Comparison of ENCODE assay signal across 1 cellular context in the genomic region with DNA sequence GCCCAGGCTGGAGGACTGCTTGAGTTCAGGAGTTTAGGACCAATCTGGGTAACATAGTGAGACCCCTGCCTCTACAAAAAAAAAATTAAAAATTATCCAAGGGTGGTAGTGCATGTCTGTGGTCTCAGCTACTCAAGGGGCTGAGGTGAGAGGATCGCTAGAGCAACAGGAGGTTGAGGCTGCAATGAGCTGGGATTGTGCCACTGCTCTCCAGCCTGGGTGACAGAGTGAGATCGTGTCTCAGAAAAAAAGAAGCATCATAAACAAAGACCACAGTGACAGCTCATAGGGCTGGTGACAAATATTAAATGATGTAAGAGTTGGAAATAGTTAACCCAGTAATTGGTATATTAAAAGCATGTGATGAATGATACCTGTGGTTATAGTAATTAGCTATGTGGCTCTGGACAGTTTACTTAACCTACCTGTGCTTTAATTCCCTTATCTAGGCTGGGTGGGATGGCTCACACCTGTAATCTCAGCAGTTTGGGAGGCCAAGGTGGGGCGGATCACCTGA.
TF ChIP-seq lines count a peak whose summit lies in the region.

No MANE protein-coding gene starts in this region.

TF ChIP-seq in HCT116, 20 proteins besides CTCF, POLR2A, EP300 and RAD21 (continued from another document):
- TF ChIP-seq, protein P1, sequence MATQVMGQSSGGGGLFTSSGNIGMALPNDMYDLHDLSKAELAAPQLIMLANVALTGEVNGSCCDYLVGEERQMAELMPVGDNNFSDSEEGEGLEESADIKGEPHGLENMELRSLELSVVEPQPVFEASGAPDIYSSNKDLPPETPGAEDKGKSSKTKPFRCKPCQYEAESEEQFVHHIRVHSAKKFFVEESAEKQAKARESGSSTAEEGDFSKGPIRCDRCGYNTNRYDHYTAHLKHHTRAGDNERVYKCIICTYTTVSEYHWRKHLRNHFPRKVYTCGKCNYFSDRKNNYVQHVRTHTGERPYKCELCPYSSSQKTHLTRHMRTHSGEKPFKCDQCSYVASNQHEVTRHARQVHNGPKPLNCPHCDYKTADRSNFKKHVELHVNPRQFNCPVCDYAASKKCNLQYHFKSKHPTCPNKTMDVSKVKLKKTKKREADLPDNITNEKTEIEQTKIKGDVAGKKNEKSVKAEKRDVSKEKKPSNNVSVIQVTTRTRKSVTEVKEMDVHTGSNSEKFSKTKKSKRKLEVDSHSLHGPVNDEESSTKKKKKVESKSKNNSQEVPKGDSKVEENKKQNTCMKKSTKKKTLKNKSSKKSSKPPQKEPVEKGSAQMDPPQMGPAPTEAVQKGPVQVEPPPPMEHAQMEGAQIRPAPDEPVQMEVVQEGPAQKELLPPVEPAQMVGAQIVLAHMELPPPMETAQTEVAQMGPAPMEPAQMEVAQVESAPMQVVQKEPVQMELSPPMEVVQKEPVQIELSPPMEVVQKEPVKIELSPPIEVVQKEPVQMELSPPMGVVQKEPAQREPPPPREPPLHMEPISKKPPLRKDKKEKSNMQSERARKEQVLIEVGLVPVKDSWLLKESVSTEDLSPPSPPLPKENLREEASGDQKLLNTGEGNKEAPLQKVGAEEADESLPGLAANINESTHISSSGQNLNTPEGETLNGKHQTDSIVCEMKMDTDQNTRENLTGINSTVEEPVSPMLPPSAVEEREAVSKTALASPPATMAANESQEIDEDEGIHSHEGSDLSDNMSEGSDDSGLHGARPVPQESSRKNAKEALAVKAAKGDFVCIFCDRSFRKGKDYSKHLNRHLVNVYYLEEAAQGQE (IDR thresholded peaks at IDR 0.05; ENCODE audit: low read depth) = no peak
- TF ChIP-seq POLR2AphosphoS5 (IDR thresholded peaks at IDR 0.05; ENCODE audit: low read depth, low read length) (no peak), FOSL1 (IDR thresholded peaks at IDR 0.05; ENCODE audit: low read depth) (no peak), CEBPB (IDR thresholded peaks at IDR 0.05; ENCODE audit: low read depth) (peak; percentile 58; the same call in 1 of the 2 replicates), YY1 (IDR thresholded peaks at IDR 0.05; ENCODE audit: extremely low read depth, insufficient replicate concordance, low read depth, low read length) (no peak), ZFX (IDR thresholded peaks at IDR 0.05) (no peak)
- TF ChIP-seq, protein P2, sequence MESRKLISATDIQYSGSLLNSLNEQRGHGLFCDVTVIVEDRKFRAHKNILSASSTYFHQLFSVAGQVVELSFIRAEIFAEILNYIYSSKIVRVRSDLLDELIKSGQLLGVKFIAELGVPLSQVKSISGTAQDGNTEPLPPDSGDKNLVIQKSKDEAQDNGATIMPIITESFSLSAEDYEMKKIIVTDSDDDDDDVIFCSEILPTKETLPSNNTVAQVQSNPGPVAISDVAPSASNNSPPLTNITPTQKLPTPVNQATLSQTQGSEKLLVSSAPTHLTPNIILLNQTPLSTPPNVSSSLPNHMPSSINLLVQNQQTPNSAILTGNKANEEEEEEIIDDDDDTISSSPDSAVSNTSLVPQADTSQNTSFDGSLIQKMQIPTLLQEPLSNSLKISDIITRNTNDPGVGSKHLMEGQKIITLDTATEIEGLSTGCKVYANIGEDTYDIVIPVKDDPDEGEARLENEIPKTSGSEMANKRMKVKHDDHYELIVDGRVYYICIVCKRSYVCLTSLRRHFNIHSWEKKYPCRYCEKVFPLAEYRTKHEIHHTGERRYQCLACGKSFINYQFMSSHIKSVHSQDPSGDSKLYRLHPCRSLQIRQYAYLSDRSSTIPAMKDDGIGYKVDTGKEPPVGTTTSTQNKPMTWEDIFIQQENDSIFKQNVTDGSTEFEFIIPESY (IDR thresholded peaks at IDR 0.05; ENCODE audit: extremely low read depth, insufficient replicate concordance, low read length) = no peak
